Comparison of ENCODE assay signal across 23 cellular contexts in genomic region chr7:25529320-25529719, GRCh38.
"Had no signal": no experiment of that assay in that cellular context is flagged by ENCODE, and none has a peak within 500 bp of the region (broad histone marks: within the 10 kb centered on the region; RNA-seq: fewer than 3 reads in every experiment).

No MANE protein-coding gene starts in this region.

- H3K27me3 ChIP-seq: hepatocyte had no signal

- H3K4me3 Mint-ChIP-seq: immature natural killer cell, memory B cell, mesothelial cell of epicardium, naive B cell had no signal

- H3K27ac Mint-ChIP-seq: immature natural killer cell, memory B cell, mesothelial cell of epicardium, naive B cell had no signal

- H3K36me3 Mint-ChIP-seq: immature natural killer cell, memory B cell, mesothelial cell of epicardium, naive B cell had no signal

- H3K27ac ChIP-seq: hepatocyte, left lung, left ventricle myocardium inferior, lower lobe of right lung had no signal

- H3K4me1 ChIP-seq: left lung, left ventricle myocardium inferior, lower lobe of right lung had no signal

- H3K4me2 ChIP-seq: hepatocyte had no signal

- H3K4me3 ChIP-seq: hepatocyte, left lung, left ventricle myocardium inferior, lower lobe of right lung, lung, mucosa of descending colon had no signal

- ATAC-seq: left cardiac atrium, left colon, left lobe of liver, left lung, left ventricle myocardium superior, lower lobe of right lung, mucosa of descending colon had no signal

- H3K36me3 ChIP-seq: left lung, left ventricle myocardium inferior, lower lobe of right lung had no signal

- H3K9me3 Mint-ChIP-seq: immature natural killer cell, memory B cell, mesothelial cell of epicardium, naive B cell had no signal

- H3K4me1 Mint-ChIP-seq: immature natural killer cell, memory B cell, naive B cell had no signal

- H2AFZ ChIP-seq: hepatocyte had no signal

- DNase-seq: hippocampal formation, hypothalamus, immature natural killer cell, islet precursor cell, kidney, kidney glomerular epithelial cell, left cardiac atrium, left colon, left lung, left ventricle myocardium inferior, left ventricle myocardium superior, lower lobe of right lung, mammary epithelial cell, mesenchymal stem cell, mesendoderm, midbrain, mucosa of descending colon, naive B cell had no signal

- H3K9me3 ChIP-seq: left lung, left ventricle myocardium inferior, lower lobe of right lung, mucosa of descending colon had no signal
